Comparison of ENCODE assay signal across 8 cellular contexts in genomic region chr16:78122774-78123315, GRCh38.
A peak's percentile ranks its signal among the peaks of the same experiment; 100 is the strongest.
DNase-seq lines count a peak whose midpoint lies in the region; ATAC-seq and TF ChIP-seq lines count a peak whose summit lies in the region.

No MANE protein-coding gene starts in this region.

- H3K27me3 ChIP-seq in layer of hippocampus (ENCODE audit: control insufficient read depth, insufficient read depth, low read length) (no peaks in the 10 kb centered on the region), tibial artery (no peaks in the 10 kb centered on the region)

- peak; percentile 90 for ATAC-seq in GM21717 (IDR thresholded peaks at IDR 0.05; ENCODE audit: unreplicated experiment)

- H3K27ac ChIP-seq in layer of hippocampus (ENCODE audit: low read depth, low read length) (peak overlapping the region; percentile 95), tibial artery (peak overlapping the region; percentile 39 to 51)

- intact Hi-C loops in tibial artery (cut with DNase I; ENCODE audit: low total_unique reads), result loop anchor here (5.0 to 10.0 kb wide), 2 partner anchors 649 to 1482 kb away; partner anchors contain the start of gene MAF

- peaks cover 0 to 17% (median 12%) of the 10 kb centered on the region in 4 donors for H3K4me1 ChIP-seq in tibial artery

- peak overlapping the region in 1 of 2 donors; percentile 17 for H3K4me3 ChIP-seq in tibial artery

- peaks cover 0 to 21% (median 12%) of the 10 kb centered on the region in 3 donors for H3K36me3 ChIP-seq in tibial artery

- TF ChIP-seq CTCF in tibial artery (IDR thresholded peaks at IDR 0.05), result peak; percentile 46 to 68

- H3K9me3 ChIP-seq in tibial artery, result no peaks in the 10 kb centered on the region

- DNase-seq in SIG-M5 treated with dmso at 0.1 percent for 504 hours (lab: John Stamatoyannopoulos, UW; ENCODE audit: unreplicated experiment) (peak; percentile 69), SIG-M5 (lab: John Stamatoyannopoulos, UW) (no peak), Kasumi-1 (lab: John Stamatoyannopoulos, UW) (peak; percentile 71 to 89), RKO (ENCODE audit: low spot score) (peak; percentile 64), tibial artery (no peak)
- DNase-seq in central memory CD4-positive, alpha-beta T cell, result peak; percentile 55

Comparison
In these comparisons a context has a peak if more than half of its experiments do, and no peak if none do; other contexts are left out.
1. DNase-seq: peak in SIG-M5 treated with dmso at 0.1 percent for 504 hours (single experiment), Kasumi-1 (2 of 2), RKO (single experiment) and central memory CD4-positive, alpha-beta T cell (single experiment); none in SIG-M5 (single experiment) and tibial artery (0 of 2).